In the genomic region with DNA sequence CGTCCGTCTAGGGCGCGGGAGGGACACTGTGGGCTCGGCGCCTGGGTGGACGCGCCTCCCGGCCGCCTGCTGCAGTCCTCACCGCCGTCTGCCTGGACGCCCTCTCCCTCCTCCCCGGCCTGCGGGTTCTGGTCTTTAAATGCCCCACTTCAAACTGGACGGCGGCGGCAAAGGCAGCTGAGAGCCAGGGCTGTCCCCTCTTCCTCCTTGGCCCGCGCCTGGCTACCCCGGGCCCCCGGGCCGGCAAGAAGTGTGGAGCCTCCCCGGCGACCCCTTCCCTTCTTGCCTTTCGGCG, we compare ENCODE assay signal across 8 cellular contexts. TPM values are rescaled to one million over a fixed set of nuclear protein-coding genes. Genes with fewer than 3 reads are reported as not detected.
DNase-seq lines count a peak whose midpoint lies in the region; ATAC-seq and TF ChIP-seq lines count a peak whose summit lies in the region.

No MANE protein-coding gene starts in this region.

- H3K27ac Mint-ChIP-seq in activated T-cell treated with anti-CD3 and anti-CD28 coated beads, Interleukin-2, amount 50 U/mL, for 72 hours: peak overlapping the region; percentile 99

- no peaks in the 10 kb centered on the region for H3K9me3 Mint-ChIP-seq in activated T-cell treated with anti-CD3 and anti-CD28 coated beads, Interleukin-2, amount 50 U/mL, for 72 hours

- H3K9me3 ChIP-seq in adipocyte (ENCODE audit: control insufficient read depth, low read length): no peaks in the 10 kb centered on the region
- no peaks in the 10 kb centered on the region for H3K9me3 ChIP-seq in osteoblast (ENCODE audit: low read depth, low read length)

- H4K20me1 ChIP-seq in osteoblast (ENCODE audit: insufficient read depth, low read length): peaks cover 17% of the 10 kb centered on the region

- H3K4me3 Mint-ChIP-seq in activated T-cell treated with anti-CD3 and anti-CD28 coated beads, Interleukin-2, amount 50 U/mL, for 72 hours: peak overlapping the region in 1 of 2 donors; percentile 89

- H3K9ac ChIP-seq in adipocyte (ENCODE audit: low read length): peak overlapping the region; percentile 99

- peaks cover 28% of the 10 kb centered on the region for H3K4me1 Mint-ChIP-seq in activated T-cell treated with anti-CD3 and anti-CD28 coated beads, Interleukin-2, amount 50 U/mL, for 72 hours (ENCODE audit: low read depth)

- H3K27ac ChIP-seq in osteoblast (ENCODE audit: low read depth, low read length): peak overlapping the region; percentile 94

- peak; percentile 32 to 44 for DNase-seq in activated T-cell treated with anti-CD3 and anti-CD28 coated beads, Interleukin-2, amount 50 U/mL, for 72 hours
- DNase-seq in activated T-cell treated with anti-CD3 and anti-CD28 coated beads, Interleukin-2, amount 50 U/mL, for 1 hour: no peak
- DNase-seq in NCI-H774 (lab: John Stamatoyannopoulos, UW) (peak; percentile 10), adipocyte (ENCODE audit: low read depth) (peak; percentile 76), cardiac septum (ENCODE audit: low spot score) (peak; percentile 84), osteoblast (ENCODE audit: insufficient read length, low spot score, missing footprints) (peak; percentile 83), SKM-1 treated with dmso at 0.1 percent for 144 hours (lab: John Stamatoyannopoulos, UW; ENCODE audit: unreplicated experiment) (no peak)

- TF ChIP-seq CTCF in osteoblast (IDR thresholded peaks at IDR 0.05; ENCODE audit: extremely low read depth, low read depth, low read length): no peak

- peaks cover 20 to 39% of the 10 kb centered on the region in 2 donors for H3K36me3 Mint-ChIP-seq in activated T-cell treated with anti-CD3 and anti-CD28 coated beads, Interleukin-2, amount 50 U/mL, for 72 hours (ENCODE audit: insufficient read depth in 2 of 2)

- intact Hi-C loops in cardiac septum (cut with DNase I): loop anchor here (2.0 to 5.0 kb wide), 6 partner anchors 38 to 181 kb away; no protein-coding TSS in a partner anchor

- peak overlapping the region; percentile 80 for H3K4me2 ChIP-seq in osteoblast (ENCODE audit: insufficient read depth, low read length)

- H3K4me3 ChIP-seq in adipocyte (ENCODE audit: low read length) (peak overlapping the region; percentile 97), osteoblast (ENCODE audit: insufficient read depth, low read length) (peak overlapping the region; percentile 79)

- no peak overlapping the region for H2AFZ ChIP-seq in osteoblast (ENCODE audit: low read length)

- ATAC-seq in activated T-cell treated with anti-CD3 and anti-CD28 coated beads, Interleukin-2, amount 50 U/mL, for 72 hours (replicated peaks in 1 of 2): peak; percentile 5 to 17
- peak; percentile 6 for ATAC-seq in HG02642 (IDR thresholded peaks at IDR 0.05; ENCODE audit: poor library complexity, unreplicated experiment)

- H3K27me3 ChIP-seq in adipocyte (replicated peaks; ENCODE audit: control insufficient read depth, insufficient read depth, low read length) (no peaks in the 10 kb centered on the region), osteoblast (ENCODE audit: insufficient read depth, low read length) (no peaks in the 10 kb centered on the region)

- H3K4me1 ChIP-seq in adipocyte (ENCODE audit: control insufficient read depth, insufficient read depth, low read length) (peaks cover 35% of the 10 kb centered on the region), osteoblast (ENCODE audit: insufficient read depth, low read length) (peaks cover 31% of the 10 kb centered on the region)

- peaks cover 64% of the 10 kb centered on the region for H3K79me2 ChIP-seq in osteoblast (ENCODE audit: insufficient read depth, low read length)

- no peaks in the 10 kb centered on the region for H3K27me3 Mint-ChIP-seq in activated T-cell treated with anti-CD3 and anti-CD28 coated beads, Interleukin-2, amount 50 U/mL, for 72 hours (ENCODE audit: low read depth)

- peaks cover 10% of the 10 kb centered on the region for H3K36me3 ChIP-seq in adipocyte (ENCODE audit: control insufficient read depth, insufficient read depth, low read length, severe bottlenecking)
- peaks cover 20% of the 10 kb centered on the region for H3K36me3 ChIP-seq in osteoblast (ENCODE audit: insufficient read depth, low read length)

RNA-seq across cellular contexts. Expression of a gene that starts 0.4 kb away (rescaled TPM):
- 100 to 1,000 TPM; 159 to 191 TPM for total RNA-seq in activated T-cell treated with anti-CD3 and anti-CD28 coated beads, Interleukin-2, amount 50 U/mL, for 72 hours
- total RNA-seq in cardiac septum: 38.6 TPM
- 108 and 128 TPM in 2 replicates for total RNA-seq in osteoblast

Comparison
In these comparisons a context has a peak if more than half of its experiments do, and no peak if none do; other contexts are left out.
1. DNase-seq: peak in activated T-cell treated with anti-CD3 and anti-CD28 coated beads, Interleukin-2, amount 50 U/mL, for 72 hours (2 of 2), NCI-H774 (single experiment), adipocyte (single experiment), cardiac septum (single experiment) and osteoblast (single experiment); none in activated T-cell treated with anti-CD3 and anti-CD28 coated beads, Interleukin-2, amount 50 U/mL, for 1 hour (single experiment) and SKM-1 treated with dmso at 0.1 percent for 144 hours (single experiment).